In genomic region chr16:67683767-67684166, GRCh38 we compare ENCODE assay signal across 13 cellular contexts.
"Had no signal": no experiment of that assay in that cellular context is flagged by ENCODE, and none has a peak within 500 bp of the region (broad histone marks: within the 10 kb centered on the region; RNA-seq: fewer than 3 reads in every experiment).

No MANE protein-coding gene starts in this region.

- H3K9me3 ChIP-seq: right atrium auricular region, tibial nerve had no signal

- H3K4me1 ChIP-seq: tibial nerve had no signal

- H3K4me3 Mint-ChIP-seq: activated CD4-positive, alpha-beta T cell treated with anti-CD3 and anti-CD28 coated beads for 36 hours; activated T-helper 1 cell treated with anti-CD3 and anti-CD28 coated beads, Interleukin-12 subunit alpha, Interleukin-12 subunit beta, Interleukin-2, Interleukin-4 antibody, amounts not matched to agents 30 ng/mL and 10 ng/mL and 1 ng/mL, durations not matched to agents 14 hours and 24 hours and 36 hours; central memory CD8-positive, alpha-beta T cell had no signal

- H3K27ac Mint-ChIP-seq: activated CD4-positive, alpha-beta T cell treated with anti-CD3 and anti-CD28 coated beads for 36 hours; activated T-helper 1 cell treated with anti-CD3 and anti-CD28 coated beads, Interleukin-12 subunit alpha, Interleukin-12 subunit beta, Interleukin-2, Interleukin-4 antibody, amounts not matched to agents 30 ng/mL and 10 ng/mL and 1 ng/mL, durations not matched to agents 14 hours and 24 hours and 36 hours had no signal

- H3K4me3 ChIP-seq: right atrium auricular region, tibial nerve had no signal

- H3K9me3 Mint-ChIP-seq: activated T-helper 1 cell treated with anti-CD3 and anti-CD28 coated beads, Interleukin-12 subunit alpha, Interleukin-12 subunit beta, Interleukin-2, Interleukin-4 antibody, amounts not matched to agents 30 ng/mL and 10 ng/mL and 1 ng/mL, durations not matched to agents 14 hours and 24 hours and 36 hours; central memory CD8-positive, alpha-beta T cell; naive thymus-derived CD4-positive, alpha-beta T cell had no signal

- H3K27me3 Mint-ChIP-seq: activated CD4-positive, alpha-beta T cell treated with anti-CD3 and anti-CD28 coated beads for 36 hours; central memory CD8-positive, alpha-beta T cell; naive thymus-derived CD4-positive, alpha-beta T cell had no signal

- H3K4me1 Mint-ChIP-seq: central memory CD8-positive, alpha-beta T cell had no signal

- H3K27me3 ChIP-seq: right atrium auricular region, tibial nerve had no signal

- H3K27ac ChIP-seq: right atrium auricular region, tibial nerve, VCaP had no signal

- ATAC-seq: activated CD4-positive, alpha-beta T cell treated with anti-CD3 and anti-CD28 coated beads for 36 hours; naive thymus-derived CD4-positive, alpha-beta T cell had no signal

- DNase-seq: activated CD4-positive, alpha-beta T cell treated with anti-CD3 and anti-CD28 coated beads for 36 hours; activated naive CD4-positive, alpha-beta T cell treated with anti-CD3 and anti-CD28 coated beads, Interleukin-2, amount 50 U/mL, for 16 hours; effector memory CD4-positive, alpha-beta T cell; hypothalamus; kidney glomerular epithelial cell; naive thymus-derived CD4-positive, alpha-beta T cell; small intestine; SW 1271 had no signal
